Comparison of ENCODE assay signal across 8 cellular contexts in genomic region chr9:83544002-83544698, GRCh38. TPM values are rescaled to one million over a fixed set of nuclear protein-coding genes. Genes with fewer than 3 reads are reported as not detected.
DNase-seq lines count a peak whose midpoint lies in the region; ATAC-seq, FAIRE-seq and TF ChIP-seq lines count a peak whose summit lies in the region.

No MANE protein-coding gene starts in this region.

- H3K9me1 ChIP-seq in endothelial cell of umbilical vein (replicated peaks; ENCODE audit: control insufficient read depth, extremely low read depth, insufficient read depth, low read length) = no peaks in the 10 kb centered on the region

- peak; percentile 67 for FAIRE-seq in endothelial cell of umbilical vein (lab: Jason Lieb, UNC)

- H3K9me3 Mint-ChIP-seq in natural killer cell treated with Interleukin-12 subunit alpha and Interleukin-12 subunit beta and Interleukin-15 and Interleukin-18, amount 100 ng/mL, for 72 hours = no peaks in the 10 kb centered on the region

- dilution Hi-C loops in endothelial cell of umbilical vein (cut with MboI; ENCODE audit: extremely low pct_ligation_motif_present, low sequenced_read_pairs) = no loop called here

- H3K27ac ChIP-seq in Karpas-422 (ENCODE audit: low read length) (no peak overlapping the region), Panc1 (ENCODE audit: low read length) (no peak overlapping the region), endothelial cell of umbilical vein (ENCODE audit: insufficient read depth, low read depth, low read length) (no peak overlapping the region)

- no peak for TF ChIP-seq POLR2A in endothelial cell of umbilical vein (IDR thresholded peaks at IDR 0.05; ENCODE audit: low read depth, low read length)

- DNase-seq in GM04503 (ENCODE audit: low read depth) (peak; percentile 62), Karpas-422 (peak; percentile 81), Panc1 (ENCODE audit: low read depth, low spot score) (peak; percentile 8), endothelial cell of umbilical vein (ENCODE audit: low read depth, low spot score) (peak; percentile 65), OCI-M2 (lab: John Stamatoyannopoulos, UW; ENCODE audit: unreplicated experiment) (no peak)
- no peak for DNase-seq in natural killer cell treated with Interleukin-12 subunit alpha and Interleukin-12 subunit beta and Interleukin-15 and Interleukin-18, amount 100 ng/mL, for 72 hours (ENCODE audit: low spot score)
- DNase-seq in stimulated activated naive CD4-positive, alpha-beta T cell treated with Interleukin-2 at 50 U/mL for 16 hours (lab: John Stamatoyannopoulos, UW) = no peak

- H3K9me3 ChIP-seq in Karpas-422 (ENCODE audit: low read length) (no peaks in the 10 kb centered on the region), Panc1 (ENCODE audit: control insufficient read depth, insufficient read depth, low read depth, low read length) (no peaks in the 10 kb centered on the region), endothelial cell of umbilical vein (replicated peaks; ENCODE audit: control insufficient read depth, insufficient read depth, low read length) (no peaks in the 10 kb centered on the region)

- in situ Hi-C loops in Panc1 (cut with HindIII; ENCODE audit: low pct_unique_long_range_greater_than_20kb, low sequenced_read_pairs) = no loop called here

- intact Hi-C loops in Panc1 (cut with micrococcal nuclease; ENCODE audit: unreplicated experiment) = loop anchor here (10.0 kb wide), 1 partner anchor 329 kb away; no protein-coding TSS in a partner anchor
- intact Hi-C loops in endothelial cell of umbilical vein (cut with micrococcal nuclease) = loop anchor here (1.0 kb wide), 4 partner anchors 210 to 345 kb away; no protein-coding TSS in a partner anchor

- no peaks in the 10 kb centered on the region for H3K4me1 Mint-ChIP-seq in natural killer cell treated with Interleukin-12 subunit alpha and Interleukin-12 subunit beta and Interleukin-15 and Interleukin-18, amount 100 ng/mL, for 72 hours (ENCODE audit: low read depth in 2 of 2)

- no peak overlapping the region for H2AFZ ChIP-seq in Karpas-422 (ENCODE audit: low read length)
- H2AFZ ChIP-seq in endothelial cell of umbilical vein (ENCODE audit: low read depth, low read length) = no peak overlapping the region

- no peak overlapping the region for H3K4me3 ChIP-seq in Karpas-422 (ENCODE audit: low read length)
- H3K4me3 ChIP-seq in Panc1 (ENCODE audit: low read depth in 2 of 2, low read length in 2 of 2) = no peak overlapping the region
- H3K4me3 ChIP-seq in endothelial cell of umbilical vein (replicated peaks in 1 of 3; ENCODE audit: insufficient read depth in 1 of 3, low read depth in 1 of 3, low read length in 3 of 3) = no peak overlapping the region

- POLR2A ChIA-PET in Panc1 (lab: Charles Lee) (no interaction called here), endothelial cell of umbilical vein (lab: Charles Lee) (no interaction called here)

- no peaks in the 10 kb centered on the region for H3K36me3 Mint-ChIP-seq in natural killer cell treated with Interleukin-12 subunit alpha and Interleukin-12 subunit beta and Interleukin-15 and Interleukin-18, amount 100 ng/mL, for 72 hours

- TF ChIP-seq CTCF in Panc1 (IDR thresholded peaks at IDR 0.05) (peak; percentile 72), endothelial cell of umbilical vein (IDR thresholded peaks at IDR 0.05; ENCODE audit: extremely low read depth in 1 of 2, insufficient read depth in 1 of 2, low read depth in 1 of 2, low read length in 2 of 2) (peak; percentile 70 to 75)

- no peak overlapping the region for H3K4me3 Mint-ChIP-seq in natural killer cell treated with Interleukin-12 subunit alpha and Interleukin-12 subunit beta and Interleukin-15 and Interleukin-18, amount 100 ng/mL, for 72 hours

- CTCF ChIA-PET in Panc1 (lab: Charles Lee) = interaction anchor here (0.9 to 2.3 kb wide), 4 partner anchors 201 to 324 kb away, joined by 3 to 24 read pairs (median 6); no protein-coding TSS in a partner anchor
- CTCF ChIA-PET in endothelial cell of umbilical vein (lab: Charles Lee) = interaction anchor here (0.5 to 10.8 kb wide), 62 partner anchors 9 to 782 kb away, joined by 3 to 280 read pairs (median 4); partner anchors contain the start of gene IDNK

- no peaks in the 10 kb centered on the region for H4K20me1 ChIP-seq in Karpas-422 (ENCODE audit: insufficient read depth, low read depth, low read length)
- no peaks in the 10 kb centered on the region for H4K20me1 ChIP-seq in endothelial cell of umbilical vein (replicated peaks; ENCODE audit: control insufficient read depth, extremely low read depth, insufficient read depth, low read length)

- H3K4me1 ChIP-seq in Karpas-422 (ENCODE audit: low read length) = no peaks in the 10 kb centered on the region
- H3K4me1 ChIP-seq in Panc1 (ENCODE audit: control insufficient read depth, insufficient read depth, low read length) = peaks cover under 1% of the 10 kb centered on the region; the same call in 1 of the 2 replicates
- no peaks in the 10 kb centered on the region for H3K4me1 ChIP-seq in endothelial cell of umbilical vein (ENCODE audit: control insufficient read depth, extremely low read depth, insufficient read depth, low read length)

- no peak overlapping the region for H3K27ac Mint-ChIP-seq in natural killer cell treated with Interleukin-12 subunit alpha and Interleukin-12 subunit beta and Interleukin-15 and Interleukin-18, amount 100 ng/mL, for 72 hours

- ATAC-seq in GM21786 (IDR thresholded peaks at IDR 0.05; ENCODE audit: unreplicated experiment) = peak; percentile 96
- ATAC-seq in Panc1 = peak; percentile 89
- peak; percentile 60 to 68 for ATAC-seq in natural killer cell treated with Interleukin-12 subunit alpha and Interleukin-12 subunit beta and Interleukin-15 and Interleukin-18, amount 100 ng/mL, for 72 hours

- BruUV-seq in Panc1 (replicated peaks; lab: Mats Ljungman, UMichigan) (no TSS peak), endothelial cell of umbilical vein (replicated peaks; lab: Mats Ljungman, UMichigan) (no TSS peak)

- no peak overlapping the region for H3K4me2 ChIP-seq in Karpas-422 (ENCODE audit: low read depth, low read length, poor library complexity, severe bottlenecking)
- no peak overlapping the region for H3K4me2 ChIP-seq in endothelial cell of umbilical vein (ENCODE audit: insufficient read depth, low read length)

- H3K79me2 ChIP-seq in Karpas-422 (ENCODE audit: low read length) (no peaks in the 10 kb centered on the region), endothelial cell of umbilical vein (ENCODE audit: control insufficient read depth, insufficient read depth, low read length) (no peaks in the 10 kb centered on the region)

- H3K27me3 Mint-ChIP-seq in natural killer cell treated with Interleukin-12 subunit alpha and Interleukin-12 subunit beta and Interleukin-15 and Interleukin-18, amount 100 ng/mL, for 72 hours = peaks cover 11 to 21% of the 10 kb centered on the region in 2 donors

- no peaks in the 10 kb centered on the region for H3K9me2 ChIP-seq in Karpas-422 (replicated peaks; ENCODE audit: insufficient read depth, low read length)

- H3K9ac ChIP-seq in Karpas-422 (ENCODE audit: low read length) = no peak overlapping the region
- no peak overlapping the region for H3K9ac ChIP-seq in endothelial cell of umbilical vein (replicated peaks; ENCODE audit: extremely low read depth, insufficient read depth, low read length)

- H3K36me3 ChIP-seq in Karpas-422 (ENCODE audit: insufficient read depth, low read length) (no peaks in the 10 kb centered on the region), Panc1 (ENCODE audit: control insufficient read depth, insufficient read depth, low read length) (no peaks in the 10 kb centered on the region), endothelial cell of umbilical vein (ENCODE audit: control insufficient read depth in 2 of 2, extremely low read depth in 1 of 2, insufficient read depth in 2 of 2, low read length in 2 of 2) (no peaks in the 10 kb centered on the region)

- H3K27me3 ChIP-seq in Karpas-422 (ENCODE audit: low read length) (no peaks in the 10 kb centered on the region), Panc1 (ENCODE audit: control insufficient read depth, insufficient read depth, low read length) (no peaks in the 10 kb centered on the region), endothelial cell of umbilical vein (ENCODE audit: control insufficient read depth in 2 of 2, insufficient read depth in 2 of 2, low read length in 2 of 2) (peaks cover 2% of the 10 kb centered on the region in 2 experiments)

TF ChIP-seq in endothelial cell of umbilical vein, 7 proteins besides CTCF, POLR2A, EP300 and RAD21:
- TF ChIP-seq MYC (IDR thresholded peaks at IDR 0.05; ENCODE audit: low read depth, low read length) (no peak), FOS (IDR thresholded peaks at IDR 0.05; ENCODE audit: borderline replicate concordance, insufficient read depth, low read length) (no peak), POLR2AphosphoS5 (IDR thresholded peaks at IDR 0.05; ENCODE audit: insufficient read depth, low read depth, low read length) (no peak), JUN (IDR thresholded peaks at IDR 0.05; ENCODE audit: borderline replicate concordance, insufficient read depth, insufficient read length, low read depth) (no peak), GATA2 (IDR thresholded peaks at IDR 0.05; ENCODE audit: insufficient read depth, insufficient read length, low read depth, low read length) (no peak), EZH2 (IDR thresholded peaks at IDR 0.05; ENCODE audit: borderline replicate concordance, low read depth, low read length, severe bottlenecking) (no peak), MAX (IDR thresholded peaks at IDR 0.05; ENCODE audit: insufficient read depth, insufficient read length) (no peak)

RNA-seq across cellular contexts. Expression of gene FRMD3, which starts 5.9 kb away (rescaled TPM):
- total RNA-seq in Karpas-422 (2014; rRNA removed; shearing (Covaris generic); ENCODE audit: low replicate concordance) = 1.2 TPM in 1 of 2 replicates, not detected in the other
- total RNA-seq in Panc1 (2021; ENCODE audit: unreplicated experiment) (14.5 TPM), endothelial cell of umbilical vein (6.1 and 7.3 TPM in 2 replicates)
- polyA plus RNA-seq in Panc1 (2012; ENCODE audit: insufficient read length) = 7.7 TPM
- 2.0 and 3.0 TPM in 2 replicates for polyA plus RNA-seq in endothelial cell of umbilical vein
- 2.4 and 2.6 TPM in 2 replicates for polyA plus RNA-seq in endothelial cell of umbilical vein (2011; cell fraction: cytosol; rRNA removed)
- polyA plus RNA-seq in endothelial cell of umbilical vein (2011; cell fraction: nucleus; rRNA removed) = 2.0 and 4.5 TPM in 2 replicates
- 2.4 and 5.7 TPM in 2 replicates for polyA plus RNA-seq in endothelial cell of umbilical vein (2012)
- 3.1 and 8.4 TPM in 2 replicates for polyA minus RNA-seq in endothelial cell of umbilical vein
- polyA minus RNA-seq in endothelial cell of umbilical vein (2011; cell fraction: cytosol; rRNA and poly(A)+ RNA removed) = 3.4 TPM
- 2.6 and 3.8 TPM in 2 replicates for polyA minus RNA-seq in endothelial cell of umbilical vein (2011; cell fraction: nucleus; rRNA and poly(A)+ RNA removed)
- total RNA-seq in natural killer cell treated with Interleukin-12 subunit alpha and Interleukin-12 subunit beta and Interleukin-15 and Interleukin-18, amount 100 ng/mL, for 72 hours = under 1 TPM; 0.43 to 0.59 TPM

Comparison
In these comparisons a context has a peak if more than half of its experiments do, and no peak if none do; other contexts are left out.
1. DNase-seq: peak in GM04503 (single experiment), Karpas-422 (single experiment), Panc1 (single experiment) and endothelial cell of umbilical vein (single experiment); none in natural killer cell treated with Interleukin-12 subunit alpha and Interleukin-12 subunit beta and Interleukin-15 and Interleukin-18, amount 100 ng/mL, for 72 hours (single experiment), stimulated activated naive CD4-positive, alpha-beta T cell treated with Interleukin-2 at 50 U/mL for 16 hours (single experiment) and OCI-M2 (single experiment).
2. Peak in every context shown above with its lines, with median percentiles within 50 percentile points of each other: ATAC-seq.